Comparison of ENCODE assay signal across 8 cellular contexts in genomic region chr2:74037379-74037860, GRCh38.
DNase-seq lines count a peak whose midpoint lies in the region; ATAC-seq and TF ChIP-seq lines count a peak whose summit lies in the region.

No MANE protein-coding gene starts in this region.

- no peaks in the 10 kb centered on the region for H3K27me3 ChIP-seq in HL-60 (ENCODE audit: insufficient read depth, poor library complexity, severe bottlenecking)
- H3K27me3 ChIP-seq in effector memory CD4-positive, alpha-beta T cell (replicated peaks; ENCODE audit: control insufficient read depth, insufficient read depth, low read length, poor library complexity, severe bottlenecking) = no peaks in the 10 kb centered on the region

- H3K36me3 ChIP-seq in effector memory CD4-positive, alpha-beta T cell (ENCODE audit: control insufficient read depth, insufficient read depth, low read length) = no peaks in the 10 kb centered on the region

- no peaks in the 10 kb centered on the region for H3K9me3 ChIP-seq in effector memory CD4-positive, alpha-beta T cell (ENCODE audit: control insufficient read depth, low read length)

- peak overlapping the region; percentile 52 for H3K27ac ChIP-seq in HL-60 (replicated peaks)
- H3K27ac ChIP-seq in substantia nigra (ENCODE audit: low read depth, low read length, poor library complexity, severe bottlenecking) = peak overlapping the region; percentile 35
- no peak overlapping the region for H3K27ac ChIP-seq in effector memory CD4-positive, alpha-beta T cell (ENCODE audit: insufficient read depth, low read length, poor library complexity, severe bottlenecking)

- no peak for TF ChIP-seq CTCF in HL-60 (IDR thresholded peaks at IDR 0.05; ENCODE audit: insufficient read depth, low read length)
- no peak for TF ChIP-seq CTCF in choroid plexus epithelial cell (conservative IDR thresholded peaks at IDR 0.05; ENCODE audit: low read depth, low read length)

- H3K4me1 ChIP-seq in effector memory CD4-positive, alpha-beta T cell (ENCODE audit: control insufficient read depth, insufficient read depth, low read length, poor library complexity, severe bottlenecking) = peaks cover 7% of the 10 kb centered on the region

- H3K4me3 ChIP-seq in HL-60 (replicated peaks; ENCODE audit: insufficient read depth, low read length) (no peak overlapping the region), choroid plexus epithelial cell (ENCODE audit: low read depth, low read length) (no peak overlapping the region)
- no peak overlapping the region for H3K4me3 ChIP-seq in effector memory CD4-positive, alpha-beta T cell (ENCODE audit: insufficient read depth, low read depth, low read length, poor library complexity, severe bottlenecking)

- ATAC-seq in GM19351 (IDR thresholded peaks at IDR 0.05; ENCODE audit: unreplicated experiment) = peak; percentile 49
- no peak for ATAC-seq in GM19324 (IDR thresholded peaks at IDR 0.05; ENCODE audit: low FRiP score, unreplicated experiment)

- peak; percentile 91 to 96 for DNase-seq in AML-193 (lab: John Stamatoyannopoulos, UW)
- peak; percentile 41 to 80 for DNase-seq in HL-60 (ENCODE audit: low read depth in 1 of 2, low spot score in 1 of 2)
- peak; percentile 69 for DNase-seq in choroid plexus epithelial cell (ENCODE audit: low read depth)
- no peak for DNase-seq in substantia nigra (lab: John Stamatoyannopoulos, UW)
- no peak for DNase-seq in NCI-H345 treated with DMSO at 0.1 percent for 48 hours (lab: John Stamatoyannopoulos, UW; ENCODE audit: unreplicated experiment)
- DNase-seq in effector memory CD4-positive, alpha-beta T cell = no peak

Comparison
In these comparisons a context has a peak if more than half of its experiments do, and no peak if none do; other contexts are left out.
1. DNase-seq: peak in AML-193 (2 of 2), HL-60 (2 of 2) and choroid plexus epithelial cell (single experiment); none in substantia nigra (0 of 49), NCI-H345 treated with DMSO at 0.1 percent for 48 hours (single experiment) and effector memory CD4-positive, alpha-beta T cell (0 of 3).